ENCODE assay signal across 8 cellular contexts in the genomic region with DNA sequence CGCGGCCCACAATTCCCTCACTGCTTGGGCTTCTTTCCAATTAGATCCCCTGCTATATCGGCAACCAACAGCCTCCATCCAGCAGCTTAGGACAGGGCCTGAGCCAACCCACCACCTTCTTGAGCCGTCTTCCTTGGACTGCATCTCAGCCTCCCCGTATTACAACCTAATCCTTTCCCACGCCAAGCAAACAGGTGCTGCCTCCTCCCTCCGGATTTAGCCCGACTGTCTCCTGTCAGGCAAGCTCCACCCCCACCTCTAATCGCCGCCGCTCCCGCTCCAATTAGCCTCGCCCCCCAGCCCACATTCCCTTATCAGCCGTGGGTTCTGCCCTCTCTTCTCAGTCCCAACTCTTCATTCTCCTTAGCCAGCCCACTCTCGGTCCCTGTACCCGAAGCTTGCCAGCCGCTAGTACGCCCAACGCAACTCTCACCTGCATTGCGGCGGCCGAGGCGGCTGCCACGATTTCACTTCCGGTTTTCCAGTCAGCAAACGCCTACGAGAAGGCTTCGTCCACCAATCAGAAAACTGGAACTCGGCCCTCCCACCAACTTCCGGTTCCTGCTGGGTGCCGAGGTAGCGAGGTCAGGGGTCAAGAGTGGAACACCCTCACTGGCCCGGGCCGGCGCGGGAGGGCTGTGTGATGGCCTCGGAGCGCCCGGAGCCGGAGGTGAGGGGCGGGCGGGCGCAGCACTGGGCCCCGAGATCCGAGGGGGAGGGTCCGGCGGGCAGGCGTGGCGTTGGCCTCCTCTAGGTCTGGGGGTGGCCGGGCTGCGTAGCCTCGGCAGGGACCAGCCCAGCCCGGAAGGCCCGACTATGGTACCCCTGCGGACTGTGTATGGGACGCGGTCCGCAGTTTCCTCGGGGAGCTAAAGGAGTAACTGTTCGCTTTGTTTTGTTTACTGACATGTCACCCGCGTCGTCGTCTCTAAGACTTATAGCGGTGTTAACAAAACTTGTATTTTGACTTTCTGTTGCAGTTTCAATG. TPM values are rescaled to one million over a fixed set of nuclear protein-coding genes. Genes with fewer than 3 reads are reported as not detected.
DNase-seq lines count a peak whose midpoint lies in the region; ATAC-seq lines count a peak whose summit lies in the region.

A gene with protein sequence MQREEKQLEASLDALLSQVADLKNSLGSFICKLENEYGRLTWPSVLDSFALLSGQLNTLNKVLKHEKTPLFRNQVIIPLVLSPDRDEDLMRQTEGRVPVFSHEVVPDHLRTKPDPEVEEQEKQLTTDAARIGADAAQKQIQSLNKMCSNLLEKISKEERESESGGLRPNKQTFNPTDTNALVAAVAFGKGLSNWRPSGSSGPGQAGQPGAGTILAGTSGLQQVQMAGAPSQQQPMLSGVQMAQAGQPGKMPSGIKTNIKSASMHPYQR (minus strand): TSS at position 475 of the 988 bp plus-strand sequence. CDS start 36 bp downstream, at position 439.
A gene (plus strand): TSS at position 574 of the 988 bp plus-strand sequence. CDS start 70 bp downstream, at position 644.

- peak within 1 kb of the TSS; percentile 70 to 87 (median 82) for H3K27ac ChIP-seq in BLaER1 treated with 17β-estradiol and CSF1 and Interleukin-3, amounts not matched to agents 10 nM and 100 nM

- intact Hi-C loops in dendritic cell treated with granulocyte-macrophage colony-stimulating factor and Interleukin-4, amounts not matched to agents 40 ng/mL and 50 ng/mL, for 4 days (cut with micrococcal nuclease), result loop anchor here (1.0 kb wide), 1 partner anchor 31 kb away; a partner anchor contains a TSS

- peaks cover 61% of the 10 kb centered on the region for H3K4me1 Mint-ChIP-seq in dendritic cell treated with granulocyte-macrophage colony-stimulating factor and Interleukin-4, amounts not matched to agents 40 ng/mL and 50 ng/mL, for 4 days (ENCODE audit: low read depth)

- peaks cover 71% of the 10 kb centered on the region for H3K36me3 Mint-ChIP-seq in dendritic cell treated with granulocyte-macrophage colony-stimulating factor and Interleukin-4, amounts not matched to agents 40 ng/mL and 50 ng/mL, for 4 days (ENCODE audit: low read depth)

- H3K36me3 ChIP-seq in BLaER1 treated with 17β-estradiol and CSF1 and Interleukin-3, amounts not matched to agents 10 nM and 100 nM, result peaks cover 34 to 56% (median 43%) of the 10 kb centered on the region in 11 experiments

- peak; percentile 100 for DNase-seq in NCI-H748 treated with DMSO at 0.1 percent for 48 hours (lab: John Stamatoyannopoulos, UW)
- DNase-seq in activated CD4-positive, alpha-beta T cell treated with anti-CD3 and anti-CD28 coated beads, Interleukin-2, amount 50 U/mL, for 24 hours (ENCODE audit: low read depth in 1 of 2, low spot score in 1 of 2), result peak; percentile 84 to 93
- DNase-seq in left lobe of liver (ENCODE audit: low spot score), result peak; percentile 98
- DNase-seq in stimulated activated CD4-positive, alpha-beta T cell treated with anti-CD3 and anti-CD28 coated beads, Interleukin-2, amount 100 ng/mL, for 24 hours, result peak; percentile 94

- H4K20me1 ChIP-seq in BLaER1 treated with 17β-estradiol and CSF1 and Interleukin-3, amounts not matched to agents 10 nM and 100 nM, result peaks cover 0 to 27% (median 7%) of the 10 kb centered on the region in 11 experiments; a peak in 10 of 22 replicates

- peak within 1 kb of the TSS; percentile 71 to 96 (median 88) for H3K4me3 ChIP-seq in BLaER1 treated with 17β-estradiol and CSF1 and Interleukin-3, amounts not matched to agents 10 nM and 100 nM

- H3K4me2 ChIP-seq in BLaER1 treated with 17β-estradiol and CSF1 and Interleukin-3, amounts not matched to agents 10 nM and 100 nM, result peak within 1 kb of the TSS; percentile 82 to 97 (median 91)

- H3K27ac Mint-ChIP-seq in dendritic cell treated with granulocyte-macrophage colony-stimulating factor and Interleukin-4, amounts not matched to agents 40 ng/mL and 50 ng/mL, for 4 days, result peak within 1 kb of the TSS; percentile 92

- peak; percentile 84 for ATAC-seq in GM19372 (IDR thresholded peaks at IDR 0.05; ENCODE audit: low read depth, unreplicated experiment)
- ATAC-seq in HG03558 (IDR thresholded peaks at IDR 0.05; ENCODE audit: extremely low read depth, unreplicated experiment), result peak; percentile 66
- peak; percentile 99 for ATAC-seq in left lobe of liver

- peak within 1 kb of the TSS; percentile 78 to 89 (median 85) for H3K9ac ChIP-seq in BLaER1 treated with 17β-estradiol and CSF1 and Interleukin-3, amounts not matched to agents 10 nM and 100 nM

- H3K9me3 ChIP-seq in BLaER1 treated with 17β-estradiol and CSF1 and Interleukin-3, amounts not matched to agents 10 nM and 100 nM (replicated peaks in 1 of 11), result no peaks in the 10 kb centered on the region

- H3K4me3 Mint-ChIP-seq in dendritic cell treated with granulocyte-macrophage colony-stimulating factor and Interleukin-4, amounts not matched to agents 40 ng/mL and 50 ng/mL, for 4 days, result peak within 1 kb of the TSS; percentile 99

- H3K27me3 ChIP-seq in BLaER1 treated with 17β-estradiol and CSF1 and Interleukin-3, amounts not matched to agents 10 nM and 100 nM, result no peaks in the 10 kb centered on the region

- no peaks in the 10 kb centered on the region for H3K9me3 Mint-ChIP-seq in dendritic cell treated with granulocyte-macrophage colony-stimulating factor and Interleukin-4, amounts not matched to agents 40 ng/mL and 50 ng/mL, for 4 days

- H3K27me3 Mint-ChIP-seq in dendritic cell treated with granulocyte-macrophage colony-stimulating factor and Interleukin-4, amounts not matched to agents 40 ng/mL and 50 ng/mL, for 4 days, result no peaks in the 10 kb centered on the region

- peaks cover 22 to 32% (median 26%) of the 10 kb centered on the region in 10 experiments for H3K4me1 ChIP-seq in BLaER1 treated with 17β-estradiol and CSF1 and Interleukin-3, amounts not matched to agents 10 nM and 100 nM

RNA-seq across cellular contexts. Expression of the first gene that starts in this region (rescaled TPM):
- total RNA-seq in left lobe of liver, result 19.7 TPM

RNA-seq across cellular contexts. Expression of the second gene that starts in this region (rescaled TPM):
- total RNA-seq in left lobe of liver, result 21.3 TPM

Comparison
In these comparisons a context has a peak if more than half of its experiments do, and no peak if none do; other contexts are left out.
1. Peak in every context shown above with its lines: DNase-seq, ATAC-seq, H3K4me3 ChIP-seq and H3K27ac ChIP-seq.